Comparison of ENCODE assay signal across 2 cellular contexts in genomic region chr16:88458773-88459235, GRCh38.
TF ChIP-seq lines count a peak whose summit lies in the region.

No MANE protein-coding gene starts in this region.

TF ChIP-seq in IMR-90, 13 proteins besides CTCF, POLR2A, EP300 and RAD21:
- TF ChIP-seq MAZ (IDR thresholded peaks at IDR 0.05; ENCODE audit: borderline replicate concordance, low read depth, low read length) (no peak), BHLHE40 (IDR thresholded peaks at IDR 0.05; ENCODE audit: low read depth, low read length) (no peak), SMC3 (IDR thresholded peaks at IDR 0.05; ENCODE audit: low read depth, low read length) (no peak), RFX5 (IDR thresholded peaks at IDR 0.05; ENCODE audit: low read depth, low read length) (no peak), MAFK (IDR thresholded peaks at IDR 0.05; ENCODE audit: low read depth, low read length) (no peak), USF2 (IDR thresholded peaks at IDR 0.05; ENCODE audit: low read depth, low read length) (no peak), MXI1 (IDR thresholded peaks at IDR 0.05; ENCODE audit: borderline replicate concordance, low read depth, low read length) (no peak), CHD1 (IDR thresholded peaks at IDR 0.05; ENCODE audit: low read depth, low read length) (no peak), NFE2L2 (IDR thresholded peaks at IDR 0.05; ENCODE audit: low read depth, low read length) (no peak), ELK1 (IDR thresholded peaks at IDR 0.05; ENCODE audit: borderline replicate concordance, low read depth, low read length) (no peak), RCOR1 (IDR thresholded peaks at IDR 0.05; ENCODE audit: insufficient replicate concordance, low read length) (no peak), FOS (IDR thresholded peaks at IDR 0.05; ENCODE audit: low read depth, low read length) (no peak), CEBPB (IDR thresholded peaks at IDR 0.05; ENCODE audit: low read depth, low read length) (no peak)

TF ChIP-seq in H1, 55 proteins besides CTCF, POLR2A, EP300 and RAD21:
- no peak for TF ChIP-seq EZH2 (IDR thresholded peaks at IDR 0.05; ENCODE audit: low read depth, low read length, severe bottlenecking)
- no peak for TF ChIP-seq NANOG (IDR thresholded peaks at IDR 0.05; ENCODE audit: insufficient read depth, low read depth, low read length, poor library complexity, severe bottlenecking)
- no peak for TF ChIP-seq BRCA1 (IDR thresholded peaks at IDR 0.05; ENCODE audit: low read depth, low read length)
- TF ChIP-seq BCL11A (IDR thresholded peaks at IDR 0.05; ENCODE audit: low read depth in 2 of 2, low read length in 2 of 2) = no peak
- no peak for TF ChIP-seq SUZ12 (IDR thresholded peaks at IDR 0.05; ENCODE audit: low read length)
- no peak for TF ChIP-seq CREB1 (IDR thresholded peaks at IDR 0.05)
- no peak for TF ChIP-seq RBBP5 (IDR thresholded peaks at IDR 0.05; ENCODE audit: borderline replicate concordance, low read depth, low read length)
- TF ChIP-seq SAP30 (IDR thresholded peaks at IDR 0.05; ENCODE audit: insufficient read depth, insufficient replicate concordance, low read length) = no peak
- no peak for TF ChIP-seq TEAD4 (IDR thresholded peaks at IDR 0.05; ENCODE audit: low read depth, low read length)
- no peak for TF ChIP-seq TAF7 (optimal IDR thresholded peaks at IDR 0.05; ENCODE audit: borderline replicate concordance, low read depth, low read length)
- no peak for TF ChIP-seq SP2 (IDR thresholded peaks at IDR 0.05; ENCODE audit: low read length)
- no peak for TF ChIP-seq POU5F1 (IDR thresholded peaks at IDR 0.05; ENCODE audit: low read depth, low read length)
- TF ChIP-seq KDM1A (IDR thresholded peaks at IDR 0.05; ENCODE audit: borderline replicate concordance, low read length) = no peak
- no peak for TF ChIP-seq GTF2F1 (IDR thresholded peaks at IDR 0.05; ENCODE audit: borderline replicate concordance, low read depth, low read length)
